8 cellular contexts compared by ENCODE assay signal in the genomic region with DNA sequence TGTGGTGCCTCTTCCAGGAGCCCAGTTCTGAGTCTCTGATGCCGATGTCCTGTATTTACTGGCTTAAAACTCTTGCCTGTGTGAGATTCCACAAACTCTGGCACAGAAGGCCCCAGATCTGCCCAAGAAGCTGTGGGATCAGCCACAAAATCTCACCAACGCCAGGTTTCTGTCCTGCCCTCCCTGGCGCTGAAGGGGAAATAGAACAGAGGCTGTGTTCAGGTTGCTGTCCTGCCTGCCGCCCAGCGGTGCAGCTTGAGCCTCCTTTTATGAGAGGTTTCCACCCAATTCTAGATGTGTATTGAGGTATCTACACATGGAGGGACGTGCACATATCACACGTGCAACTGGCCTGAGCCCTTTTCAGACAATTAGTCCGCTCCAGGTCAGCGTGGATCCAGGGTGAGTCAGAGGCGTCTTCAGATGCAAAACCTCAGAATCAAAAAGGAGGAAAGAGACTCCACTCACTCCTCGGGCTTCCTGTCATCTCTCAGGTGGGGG. TPM values are rescaled to one million over a fixed set of nuclear protein-coding genes. Genes with fewer than 3 reads are reported as not detected.
DNase-seq lines count a peak whose midpoint lies in the region; ATAC-seq and FAIRE-seq lines count a peak whose summit lies in the region.

No MANE protein-coding gene starts in this region.

- no peak overlapping the region for H3K4ac ChIP-seq in mesendoderm (ENCODE audit: low read depth, low read length)

- H4K8ac ChIP-seq in mesendoderm (ENCODE audit: low read depth, low read length) = no peak overlapping the region

- no peak overlapping the region for H2AK5ac ChIP-seq in mesendoderm (ENCODE audit: low read length)

- H3K36me3 ChIP-seq in ACC112 (ENCODE audit: insufficient read depth, low read length) (0 out of 2 replicates have a peak, but pooled peaks cover 6% of the 10 kb centered on the region), mesendoderm (ENCODE audit: control insufficient read depth, insufficient read depth, low read length) (no peaks in the 10 kb centered on the region)

- peak overlapping the region; percentile 63 for H3K56ac ChIP-seq in mesendoderm (ENCODE audit: low read length)

- H4K5ac ChIP-seq in mesendoderm (ENCODE audit: low read length) = no peak overlapping the region

- no peaks in the 10 kb centered on the region for H3K27me3 ChIP-seq in ACC112 (ENCODE audit: insufficient read depth, low read length)
- no peaks in the 10 kb centered on the region for H3K27me3 ChIP-seq in mesendoderm (ENCODE audit: insufficient read depth, low read length, poor library complexity)

- DNase-seq in HTR-8/SVneo (ENCODE audit: insufficient read length, low spot score) (no peak), astrocyte of the hippocampus (ENCODE audit: low read depth, low spot score) (peak; percentile 64), mesendoderm (no peak), NCI-H510A treated with DMSO at 0.1 percent for 48 hours (lab: John Stamatoyannopoulos, UW) (no peak)
- no peak for DNase-seq in stimulated activated CD4-positive, alpha-beta T cell treated with anti-CD3 and anti-CD28 coated beads, Interleukin-12 subunit alpha, Interleukin-12 subunit beta, amount 100 ng/mL, for 4 hours

- peaks cover 29% of the 10 kb centered on the region for H3K4me1 ChIP-seq in ACC112 (ENCODE audit: control insufficient read depth, insufficient read depth, low read length, unreplicated experiment)
- H3K4me1 ChIP-seq in mesendoderm (ENCODE audit: control insufficient read depth, low read depth, low read length) = no peaks in the 10 kb centered on the region

- H3K4me3 ChIP-seq in ACC112 (ENCODE audit: low read depth, low read length) = peak overlapping the region; percentile 76
- no peak overlapping the region for H3K4me3 ChIP-seq in mesendoderm (ENCODE audit: low read length)

- no peak overlapping the region for H2BK15ac ChIP-seq in mesendoderm (replicated peaks; ENCODE audit: low read depth)

- FAIRE-seq in HTR-8/SVneo (lab: Jason Lieb, UNC) = peak; percentile 28

- no peak overlapping the region for H3K4me2 ChIP-seq in mesendoderm (ENCODE audit: low read length)

- peaks cover 5% of the 10 kb centered on the region for H3K79me1 ChIP-seq in mesendoderm (ENCODE audit: low read length)

- ATAC-seq in HG02759 (IDR thresholded peaks at IDR 0.05; ENCODE audit: unreplicated experiment) (no peak), GM19035 (IDR thresholded peaks at IDR 0.05; ENCODE audit: unreplicated experiment) (no peak)

- H2AFZ ChIP-seq in ACC112 (ENCODE audit: low read length, unreplicated experiment) = no peak overlapping the region

- H3K18ac ChIP-seq in mesendoderm (ENCODE audit: low read length) = no peak overlapping the region

- peak overlapping the region; percentile 33 for H3K9ac ChIP-seq in mesendoderm (ENCODE audit: low read length)

- no peak overlapping the region for H2BK120ac ChIP-seq in mesendoderm (ENCODE audit: low read depth, low read length)

- peak overlapping the region; percentile 96 for H3K27ac ChIP-seq in ACC112 (ENCODE audit: low read depth, low read length)
- H3K27ac ChIP-seq in mesendoderm (ENCODE audit: low read depth, low read length) = no peak overlapping the region

- peaks cover 28% of the 10 kb centered on the region for H3K79me2 ChIP-seq in ACC112 (ENCODE audit: control insufficient read depth, insufficient read depth, low read length, unreplicated experiment)
- peaks cover 12% of the 10 kb centered on the region for H3K79me2 ChIP-seq in mesendoderm (ENCODE audit: control insufficient read depth, insufficient read depth, low read length)

- WGBS in mesendoderm (ENCODE audit: extremely low coverage, insufficient coverage, low lambda C conversion rate) = no CpG with 5 or more reads among the region's 11 CpGs

- H3K23ac ChIP-seq in mesendoderm (ENCODE audit: low read length) = peak overlapping the region; percentile 15

- H2BK5ac ChIP-seq in mesendoderm (ENCODE audit: low read length) = no peak overlapping the region

RNA-seq across cellular contexts. Expression of a gene that starts 2.2 kb away (rescaled TPM):
- 6.1 TPM for polyA plus RNA-seq in mesendoderm (2013, experiment 1 of 2)
- polyA plus RNA-seq in mesendoderm (2013, experiment 2 of 2) = 6.9 TPM

RNA-seq across cellular contexts. Expression of a gene that starts 2.8 kb away (rescaled TPM):
- 14.8 TPM for polyA plus RNA-seq in mesendoderm (2013, experiment 1 of 2)
- 14.9 TPM for polyA plus RNA-seq in mesendoderm (2013, experiment 2 of 2)

RNA-seq across cellular contexts. Expression of a gene that starts 8.2 kb away (rescaled TPM):
- 12.1 TPM for polyA plus RNA-seq in mesendoderm (2013, experiment 1 of 2)
- 13.0 TPM for polyA plus RNA-seq in mesendoderm (2013, experiment 2 of 2)

RNA-seq across cellular contexts. Expression of a gene that starts 49.4 kb away (rescaled TPM):
- polyA plus RNA-seq in mesendoderm (2013, experiment 1 of 2) = 169 TPM
- 176 TPM for polyA plus RNA-seq in mesendoderm (2013, experiment 2 of 2)
